In genomic region chr9:105693435-105694275, GRCh38 we compare ENCODE assay signal across 8 cellular contexts. TPM values are rescaled to one million over a fixed set of nuclear protein-coding genes. Genes with fewer than 3 reads are reported as not detected.
DNase-seq lines count a peak whose midpoint lies in the region; ATAC-seq and TF ChIP-seq lines count a peak whose summit lies in the region.

No MANE protein-coding gene starts in this region.

- no peak overlapping the region for H3K27ac Mint-ChIP-seq in activated CD4-positive, alpha-beta memory T cell treated with anti-CD3 and anti-CD28 coated beads for 36 hours
- H3K27ac Mint-ChIP-seq in glutamatergic neuron (ENCODE audit: unreplicated experiment) = no peak overlapping the region

- H3K4me3 ChIP-seq in HUES64 (ENCODE audit: low read length) (peak overlapping the region; percentile 98), skeletal muscle cell (ENCODE audit: low read depth, low read length) (peak overlapping the region; percentile 76)

- POLR2A ChIA-PET in activated CD4-positive, alpha-beta memory T cell treated with anti-CD3 and anti-CD28 coated beads for 36 hours (lab: Charles Lee) = interaction anchor here (0.6 to 1.4 kb wide), 4 partner anchors 37 to 752 kb away, joined by 3 to 5 read pairs (median 4); no protein-coding TSS in a partner anchor

- TF ChIP-seq CTCF in glutamatergic neuron (IDR thresholded peaks at IDR 0.05; ENCODE audit: partially characterized antibody, unreplicated experiment) = no peak

- no peaks in the 10 kb centered on the region for H3K9me3 Mint-ChIP-seq in activated CD4-positive, alpha-beta memory T cell treated with anti-CD3 and anti-CD28 coated beads for 36 hours
- H3K9me3 Mint-ChIP-seq in glutamatergic neuron (ENCODE audit: unreplicated experiment) = no peaks in the 10 kb centered on the region

- ATAC-seq in GM21619 (IDR thresholded peaks at IDR 0.05; ENCODE audit: unreplicated experiment) = peak; percentile 29

- H3K4me3 Mint-ChIP-seq in activated CD4-positive, alpha-beta memory T cell treated with anti-CD3 and anti-CD28 coated beads for 36 hours = peak overlapping the region; percentile 80
- peak overlapping the region; percentile 86 for H3K4me3 Mint-ChIP-seq in glutamatergic neuron (ENCODE audit: unreplicated experiment)

- peaks cover 53% of the 10 kb centered on the region for H3K27me3 ChIP-seq in HUES64 (ENCODE audit: insufficient read depth, low read length)

- H3K9me3 ChIP-seq in HUES64 (ENCODE audit: insufficient read depth, low read depth, low read length) = no peaks in the 10 kb centered on the region

- DNase-seq in SIG-M5 treated with dmso at 0.1 percent for 504 hours (lab: John Stamatoyannopoulos, UW; ENCODE audit: unreplicated experiment) (peak; percentile 30), SIG-M5 (lab: John Stamatoyannopoulos, UW) (no peak), glutamatergic neuron (no peak), skeletal muscle cell (ENCODE audit: low read depth) (no peak)
- peak; percentile 15 for DNase-seq in activated CD4-positive, alpha-beta memory T cell treated with anti-CD3 and anti-CD28 coated beads for 36 hours
- no peak for DNase-seq in stimulated activated CD4-positive, alpha-beta T cell treated with anti-CD3 and anti-CD28 coated beads, Interleukin-4, amount 100 ng/mL, for 4 hours

- H3K27me3 Mint-ChIP-seq in activated CD4-positive, alpha-beta memory T cell treated with anti-CD3 and anti-CD28 coated beads for 36 hours = peaks cover 22% of the 10 kb centered on the region
- H3K27me3 Mint-ChIP-seq in glutamatergic neuron (ENCODE audit: unreplicated experiment) = peaks cover 2% of the 10 kb centered on the region

- no peaks in the 10 kb centered on the region for H3K36me3 ChIP-seq in HUES64 (ENCODE audit: insufficient read depth, low read length)

- intact Hi-C loops in activated CD4-positive, alpha-beta memory T cell treated with anti-CD3 and anti-CD28 coated beads for 36 hours (cut with micrococcal nuclease) = loop anchor here (1.0 to 10.0 kb wide), 7 partner anchors 25 to 1599 kb away; partner anchors contain the start of genes FKTN, NIPSNAP3A, SLC44A1 and SMC2

- H3K4me1 ChIP-seq in HUES64 (ENCODE audit: insufficient read depth, low read length) = peaks cover 12% of the 10 kb centered on the region

- CTCF ChIA-PET in activated CD4-positive, alpha-beta memory T cell treated with anti-CD3 and anti-CD28 coated beads for 36 hours (lab: Charles Lee) = interaction anchor here (1.0 to 1.3 kb wide), 3 partner anchors 25 to 149 kb away, joined by 3 to 4 read pairs (median 4); no protein-coding TSS in a partner anchor

- no peak overlapping the region for H3K27ac ChIP-seq in HUES64 (ENCODE audit: low read depth, low read length)

- H3K36me3 Mint-ChIP-seq in activated CD4-positive, alpha-beta memory T cell treated with anti-CD3 and anti-CD28 coated beads for 36 hours = no peaks in the 10 kb centered on the region
- no peaks in the 10 kb centered on the region for H3K36me3 Mint-ChIP-seq in glutamatergic neuron (ENCODE audit: unreplicated experiment)

- H3K4me1 Mint-ChIP-seq in activated CD4-positive, alpha-beta memory T cell treated with anti-CD3 and anti-CD28 coated beads for 36 hours (ENCODE audit: low read depth) = peaks cover 20% of the 10 kb centered on the region
- H3K4me1 Mint-ChIP-seq in glutamatergic neuron (ENCODE audit: low read depth, unreplicated experiment) = peaks cover 4% of the 10 kb centered on the region

- no peak overlapping the region for H3K9ac ChIP-seq in HUES64 (ENCODE audit: low read depth, low read length)

- 20% methylated on average over 15 of the region's 16 CpGs for WGBS in HUES64

RNA-seq across cellular contexts. Expression of gene TMEM38B, which starts 0.7 kb away (rescaled TPM):
- 10.0 TPM for polyA plus RNA-seq in HUES64 (2013, experiment 1 of 2)
- polyA plus RNA-seq in HUES64 (2013, experiment 2 of 2) = 10.3 TPM
- total RNA-seq in activated CD4-positive, alpha-beta memory T cell treated with anti-CD3 and anti-CD28 coated beads for 36 hours = 10 to 100 TPM; 12.1 to 13.8 TPM
- total RNA-seq in glutamatergic neuron (ENCODE audit: unreplicated experiment) = 3.0 TPM

RNA-seq across cellular contexts. Expression of gene TAL2, which starts 31.4 kb away (rescaled TPM):
- 0.85 TPM for polyA plus RNA-seq in HUES64 (2013, experiment 1 of 2)
- not detected for polyA plus RNA-seq in HUES64 (2013, experiment 2 of 2)
- not detected for total RNA-seq in activated CD4-positive, alpha-beta memory T cell treated with anti-CD3 and anti-CD28 coated beads for 36 hours
- 1.6 TPM for total RNA-seq in glutamatergic neuron (ENCODE audit: unreplicated experiment)

Comparison
In these comparisons a context has a peak if more than half of its experiments do, and no peak if none do; other contexts are left out.
1. DNase-seq: peak in SIG-M5 treated with dmso at 0.1 percent for 504 hours (single experiment) and activated CD4-positive, alpha-beta memory T cell treated with anti-CD3 and anti-CD28 coated beads for 36 hours (single experiment); none in SIG-M5 (single experiment), glutamatergic neuron (single experiment), skeletal muscle cell (single experiment) and stimulated activated CD4-positive, alpha-beta T cell treated with anti-CD3 and anti-CD28 coated beads, Interleukin-4, amount 100 ng/mL, for 4 hours (0 of 2).